ENCODE assay signal across 8 cellular contexts in the genomic region with DNA sequence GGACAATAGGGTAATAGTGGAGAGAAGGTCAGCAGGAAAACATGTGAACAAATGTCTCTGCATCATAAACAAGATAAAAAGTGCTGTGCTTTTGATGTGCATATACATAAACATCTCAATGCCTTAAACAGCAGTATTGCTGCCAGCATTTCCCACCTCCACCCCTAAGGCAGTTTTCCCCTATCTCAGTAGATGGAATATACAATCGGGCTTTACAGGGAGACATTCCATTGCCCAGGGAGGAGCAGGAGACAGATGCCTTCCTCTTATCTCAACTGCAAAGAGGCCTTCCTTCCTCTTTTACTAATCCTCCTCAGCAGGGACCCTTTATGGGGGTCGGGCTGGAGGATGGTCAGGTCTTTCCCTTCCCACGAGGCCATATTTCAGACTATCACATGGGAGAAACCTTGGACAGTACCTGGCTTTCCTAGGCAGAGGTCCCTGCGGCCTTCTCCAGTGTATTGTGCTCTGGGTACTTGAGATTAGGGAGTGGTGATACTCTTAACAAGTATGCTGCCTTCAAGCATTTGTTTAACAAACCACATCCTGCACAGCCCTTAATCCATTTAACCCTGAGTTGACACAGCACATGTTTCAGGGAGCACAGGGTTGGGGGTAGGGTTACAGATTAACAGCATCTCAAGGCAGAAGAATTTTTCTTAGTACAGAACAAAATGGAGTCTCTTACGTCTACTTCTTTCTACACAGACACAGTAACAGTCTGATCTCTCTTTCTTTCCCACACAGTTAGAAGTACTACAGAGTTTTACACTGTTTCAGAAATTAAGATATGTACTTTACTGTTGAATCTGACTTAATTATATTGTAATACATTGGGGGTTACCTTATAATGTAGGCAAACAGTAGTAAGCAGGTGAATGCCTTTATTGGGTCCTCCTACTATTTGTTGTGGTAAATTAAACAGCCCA.
DNase-seq lines count a peak whose midpoint lies in the region; TF ChIP-seq lines count a peak whose summit lies in the region.
"Not testable (repeated sequence)": the region's sequence is repeated elsewhere in the genome, so short reads cannot be mapped to it uniquely, and the experiment has no call there.

No MANE protein-coding gene starts in this region.

- H3K36me3 ChIP-seq in BLaER1; ascending aorta; fibroblast of lung (ENCODE audit: control insufficient read depth, insufficient read depth, low read length); mesenchymal stem cell (ENCODE audit: control insufficient read depth in 1 of 2, insufficient read depth in 2 of 2, low read depth in 1 of 2, low read length in 2 of 2): not testable (repeated sequence)

- not testable (repeated sequence) for H3K9me3 ChIP-seq in BLaER1; ascending aorta; fibroblast of lung (ENCODE audit: control insufficient read depth, insufficient read depth, low read depth, low read length); mesenchymal stem cell (ENCODE audit: control insufficient read depth, low read length)

- not testable (repeated sequence) for H3K4me1 ChIP-seq in BLaER1; ascending aorta; fibroblast of lung (ENCODE audit: control insufficient read depth, extremely low read depth, insufficient read depth, low read length); mesenchymal stem cell (ENCODE audit: control insufficient read depth, insufficient read depth, low read depth, low read length)

- H3K4me2 ChIP-seq in BLaER1 (peak overlapping the region; percentile 63), fibroblast of lung (ENCODE audit: extremely low read depth, insufficient read depth, low read length) (peak overlapping the region; percentile 73), mesenchymal stem cell (ENCODE audit: low read length, poor library complexity, severe bottlenecking) (peak overlapping the region; percentile 28)

- H3K9ac ChIP-seq in BLaER1 (0 out of 2 replicates have a peak overlapping the region, but pooled peaks have one; percentile 5), mesenchymal stem cell (ENCODE audit: low read length) (peak overlapping the region; percentile 77)
- H3K9ac ChIP-seq in fibroblast of lung (ENCODE audit: insufficient read depth, low read length) = not testable (repeated sequence)

- H3K4me3 ChIP-seq in BLaER1 = peak overlapping the region; percentile 56
- not testable (repeated sequence) for H3K4me3 ChIP-seq in HFF-Myc (replicated peaks; ENCODE audit: low read depth, low read length)
- H3K4me3 ChIP-seq in ascending aorta = peak overlapping the region; percentile 50 to 65
- H3K4me3 ChIP-seq in fibroblast of lung (replicated peaks in 1 of 4; ENCODE audit: control extremely low read depth in 1 of 4, insufficient read depth in 1 of 4, low read depth in 3 of 4, low read length in 4 of 4) = peak overlapping the region in 2 of 4 experiments; percentile 37 to 47
- peak overlapping the region in 1 of 2 experiments; percentile 75 for H3K4me3 ChIP-seq in mesenchymal stem cell (ENCODE audit: insufficient read depth in 1 of 2, low read depth in 1 of 2, low read length in 2 of 2)
- H3K4me3 ChIP-seq in skeletal muscle cell (ENCODE audit: low read depth, low read length) = peak overlapping the region; percentile 30

- not testable (repeated sequence) for H3K27ac ChIP-seq in BLaER1; ascending aorta; fibroblast of lung (ENCODE audit: insufficient read depth, low read length)
- peak overlapping the region; percentile 88 for H3K27ac ChIP-seq in mesenchymal stem cell (ENCODE audit: low read length, poor library complexity, severe bottlenecking)

- H3K23ac ChIP-seq in mesenchymal stem cell (ENCODE audit: low read length in 2 of 2) = not testable (repeated sequence)

- H2AK5ac ChIP-seq in mesenchymal stem cell (ENCODE audit: low read length, severe bottlenecking) = peak overlapping the region; percentile 35

- not testable (repeated sequence) for H3K79me2 ChIP-seq in fibroblast of lung (ENCODE audit: control insufficient read depth, insufficient read depth, low read length)

- DNase-seq in HFF-Myc (ENCODE audit: extremely low read depth, low read depth) = peak; percentile 5
- DNase-seq in NCI-H345 (lab: John Stamatoyannopoulos, UW) = peak; percentile 30
- DNase-seq in T1000 (lab: John Stamatoyannopoulos, UW) = peak; percentile 1
- DNase-seq in ascending aorta (ENCODE audit: low spot score in 2 of 2); skeletal muscle cell (ENCODE audit: low read depth): not testable (repeated sequence)
- peak in 1 of 2 donors; percentile 69 for DNase-seq in fibroblast of lung (ENCODE audit: low read depth in 2 of 2)
- DNase-seq in mesenchymal stem cell = peak; percentile 57

- not testable (repeated sequence) for H4K8ac ChIP-seq in mesenchymal stem cell (ENCODE audit: low read length)

- peak overlapping the region in 1 of 2 experiments; percentile 25 for H2BK12ac ChIP-seq in mesenchymal stem cell (ENCODE audit: low read length in 2 of 2)

- H2BK5ac ChIP-seq in mesenchymal stem cell (ENCODE audit: low read depth, low read length, poor library complexity, severe bottlenecking) = peak overlapping the region; percentile 81

- not testable (repeated sequence) for H3K14ac ChIP-seq in mesenchymal stem cell (ENCODE audit: low read length in 2 of 2)

- not testable (repeated sequence) for H3K79me1 ChIP-seq in mesenchymal stem cell (replicated peaks; ENCODE audit: low read length, poor library complexity, severe bottlenecking)

- 0% methylated on average over 3 of the region's 5 CpGs for WGBS in mesenchymal stem cell

- peak overlapping the region in 1 of 2 experiments; percentile 3 for H3K18ac ChIP-seq in mesenchymal stem cell (ENCODE audit: low read depth in 1 of 2, low read length in 2 of 2)

- H4K20me1 ChIP-seq in BLaER1; fibroblast of lung (ENCODE audit: control insufficient read depth, extremely low read depth, insufficient read depth, low read length): not testable (repeated sequence)

- not testable (repeated sequence) for H2AFZ ChIP-seq in fibroblast of lung (ENCODE audit: low read length)
- peak overlapping the region; percentile 27 for H2AFZ ChIP-seq in mesenchymal stem cell (ENCODE audit: low read depth, low read length)

- peak overlapping the region in 1 of 2 experiments; percentile 26 for H3K4ac ChIP-seq in mesenchymal stem cell (ENCODE audit: low read depth in 1 of 2, low read length in 2 of 2)

- intact Hi-C loops in ascending aorta (cut with DNase I) = loop anchor here (1.0 to 10.0 kb wide), 3 partner anchors 105 to 451 kb away; no protein-coding TSS in a partner anchor

- H2BK120ac ChIP-seq in mesenchymal stem cell (ENCODE audit: low read depth, low read length) = peak overlapping the region; percentile 1

- H2BK15ac ChIP-seq in mesenchymal stem cell (ENCODE audit: low read depth, poor library complexity, severe bottlenecking) = not testable (repeated sequence)

- H4K91ac ChIP-seq in mesenchymal stem cell (ENCODE audit: low read length) = not testable (repeated sequence)

- not testable (repeated sequence) for TF ChIP-seq CTCF in HFF-Myc (IDR thresholded peaks at IDR 0.05; ENCODE audit: low read depth, low read length, missing control alignments); ascending aorta (IDR thresholded peaks at IDR 0.05); fibroblast of lung (conservative IDR thresholded peaks at IDR 0.05 in 1 of 2, IDR thresholded peaks at IDR 0.05 in 1 of 2; ENCODE audit: low read depth in 1 of 2, low read length in 2 of 2)

- H3K27me3 ChIP-seq in BLaER1; ascending aorta; fibroblast of lung (ENCODE audit: control insufficient read depth, insufficient read depth, low read length): not testable (repeated sequence)
- peaks cover 0 to 14% of the 10 kb centered on the region in 2 experiments for H3K27me3 ChIP-seq in mesenchymal stem cell (ENCODE audit: control insufficient read depth in 1 of 2, insufficient read depth in 1 of 2, low read length in 2 of 2)
